8 cellular contexts compared by ENCODE assay signal in the genomic region with DNA sequence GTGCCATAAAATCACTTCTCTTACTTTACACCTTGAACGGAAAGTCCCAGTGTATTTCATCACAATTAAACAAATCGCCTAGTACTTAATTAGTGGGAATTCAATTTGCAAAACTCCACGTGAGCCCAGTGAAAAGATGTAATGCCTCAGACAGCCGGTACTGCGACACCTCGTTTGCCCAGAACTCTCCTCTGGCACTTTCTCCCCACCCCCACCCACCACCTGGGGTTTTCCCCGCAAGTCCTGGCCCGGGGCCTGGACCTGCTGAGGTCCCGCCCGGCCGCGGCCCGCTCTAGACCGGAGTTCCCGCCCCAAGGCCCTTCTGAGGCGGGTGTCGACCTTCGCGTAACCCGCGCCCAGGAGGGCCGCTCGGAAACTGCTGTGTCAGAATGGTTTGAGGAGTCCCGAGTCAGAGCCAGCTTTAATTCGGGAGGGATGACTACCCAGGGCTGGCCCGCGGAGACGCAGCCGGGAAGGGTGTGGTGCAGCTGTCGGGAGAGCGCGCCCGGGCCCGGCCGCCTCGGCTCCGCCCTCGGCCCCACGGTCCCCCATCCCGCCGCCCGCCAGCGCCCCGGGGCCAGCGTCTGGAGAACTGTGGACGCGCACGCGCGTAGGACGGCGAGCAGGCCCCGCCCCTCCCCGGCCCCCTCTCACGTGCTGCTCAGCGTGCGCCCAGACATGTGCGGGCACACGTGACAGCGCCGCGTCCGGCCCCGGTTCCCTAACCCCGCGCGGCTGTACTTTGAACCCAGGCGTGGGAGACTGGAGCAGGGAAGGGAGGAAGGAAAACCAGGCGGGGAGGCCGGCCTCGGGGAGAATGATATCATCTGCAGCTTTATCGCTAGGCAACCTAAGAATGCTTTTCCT. TPM values are rescaled to one million over a fixed set of nuclear protein-coding genes. Genes with fewer than 3 reads are reported as not detected.
A peak's percentile ranks its signal among the peaks of the same experiment; 100 is the strongest.
DNase-seq lines count a peak whose midpoint lies in the region; ATAC-seq and TF ChIP-seq lines count a peak whose summit lies in the region.

No MANE protein-coding gene starts in this region.

- H3K36me3 ChIP-seq in BJ (ENCODE audit: control insufficient read depth, insufficient read depth, low read length) = no peaks in the 10 kb centered on the region

- in situ Hi-C loops in GM18951 (cut with MboI; ENCODE audit: low sequenced_read_pairs, unreplicated experiment) = no loop called here

- POLR2A ChIA-PET in BJ (lab: Charles Lee) = no interaction called here

- peak; percentile 78 for TF ChIP-seq POLR2A in GM18951 (IDR thresholded peaks at IDR 0.05; ENCODE audit: extremely low read depth, insufficient read depth, insufficient read length)

- peak; percentile 64 for DNase-seq in BJ (ENCODE audit: low read depth)
- DNase-seq in NCI-H82 treated with DMSO at 0.1 percent for 48 hours (lab: John Stamatoyannopoulos, UW; ENCODE audit: unreplicated experiment) = peak; percentile 73
- peak; percentile 58 for DNase-seq in activated T-cell treated with anti-CD3 and anti-CD28 coated beads for 1 hour (ENCODE audit: low read depth)
- DNase-seq in epidermal melanocyte (ENCODE audit: insufficient read length, low spot score) = peak; percentile 66
- peak; percentile 93 for DNase-seq in midbrain (lab: John Stamatoyannopoulos, UW)
- DNase-seq in stimulated activated CD8-positive, alpha-beta memory T cell treated with anti-CD3 and anti-CD28 coated beads, Interleukin-15, amount 100 ng/mL, for 4 hours (ENCODE audit: low read depth in 2 of 2) = peak; percentile 54 to 60

- H3K27me3 ChIP-seq in BJ (ENCODE audit: control insufficient read depth, insufficient read depth, low read length) = no peaks in the 10 kb centered on the region

- CTCF ChIA-PET in BJ (lab: Yijun Ruan, JAX) = interaction anchor here (0.6 to 2.3 kb wide), 4 partner anchors 17 to 537 kb away, joined by 4 to 10 read pairs (median 8); no protein-coding TSS in a partner anchor

- peak; percentile 76 for ATAC-seq in HG03175 (IDR thresholded peaks at IDR 0.05; ENCODE audit: unreplicated experiment)

- TF ChIP-seq CTCF in BJ (IDR thresholded peaks at IDR 0.05; ENCODE audit: insufficient read depth, low read depth, low read length) = peak; percentile 28; the same call in 1 of the 2 replicates

- H3K4me3 ChIP-seq in BJ (ENCODE audit: low read depth, low read length) = peak overlapping the region; percentile 57

RNA-seq across cellular contexts. Expression of a gene that starts 10.8 kb away (rescaled TPM):
- 4.0 and 5.3 TPM in 2 replicates for polyA plus RNA-seq in BJ (2011; rRNA removed)
- polyA minus RNA-seq in BJ (2011; rRNA and poly(A)+ RNA removed) = 1.2 and 1.5 TPM in 2 replicates

Comparison
In these comparisons a context has a peak if more than half of its experiments do, and no peak if none do; other contexts are left out.
1. Peak in every context shown above with its lines: DNase-seq, ATAC-seq and H3K4me3 ChIP-seq.